ENCODE assay signal across 1 cellular context in genomic region chr1:172532700-172533510, GRCh38.
TF ChIP-seq lines count a peak whose summit lies in the region.

A gene with protein sequence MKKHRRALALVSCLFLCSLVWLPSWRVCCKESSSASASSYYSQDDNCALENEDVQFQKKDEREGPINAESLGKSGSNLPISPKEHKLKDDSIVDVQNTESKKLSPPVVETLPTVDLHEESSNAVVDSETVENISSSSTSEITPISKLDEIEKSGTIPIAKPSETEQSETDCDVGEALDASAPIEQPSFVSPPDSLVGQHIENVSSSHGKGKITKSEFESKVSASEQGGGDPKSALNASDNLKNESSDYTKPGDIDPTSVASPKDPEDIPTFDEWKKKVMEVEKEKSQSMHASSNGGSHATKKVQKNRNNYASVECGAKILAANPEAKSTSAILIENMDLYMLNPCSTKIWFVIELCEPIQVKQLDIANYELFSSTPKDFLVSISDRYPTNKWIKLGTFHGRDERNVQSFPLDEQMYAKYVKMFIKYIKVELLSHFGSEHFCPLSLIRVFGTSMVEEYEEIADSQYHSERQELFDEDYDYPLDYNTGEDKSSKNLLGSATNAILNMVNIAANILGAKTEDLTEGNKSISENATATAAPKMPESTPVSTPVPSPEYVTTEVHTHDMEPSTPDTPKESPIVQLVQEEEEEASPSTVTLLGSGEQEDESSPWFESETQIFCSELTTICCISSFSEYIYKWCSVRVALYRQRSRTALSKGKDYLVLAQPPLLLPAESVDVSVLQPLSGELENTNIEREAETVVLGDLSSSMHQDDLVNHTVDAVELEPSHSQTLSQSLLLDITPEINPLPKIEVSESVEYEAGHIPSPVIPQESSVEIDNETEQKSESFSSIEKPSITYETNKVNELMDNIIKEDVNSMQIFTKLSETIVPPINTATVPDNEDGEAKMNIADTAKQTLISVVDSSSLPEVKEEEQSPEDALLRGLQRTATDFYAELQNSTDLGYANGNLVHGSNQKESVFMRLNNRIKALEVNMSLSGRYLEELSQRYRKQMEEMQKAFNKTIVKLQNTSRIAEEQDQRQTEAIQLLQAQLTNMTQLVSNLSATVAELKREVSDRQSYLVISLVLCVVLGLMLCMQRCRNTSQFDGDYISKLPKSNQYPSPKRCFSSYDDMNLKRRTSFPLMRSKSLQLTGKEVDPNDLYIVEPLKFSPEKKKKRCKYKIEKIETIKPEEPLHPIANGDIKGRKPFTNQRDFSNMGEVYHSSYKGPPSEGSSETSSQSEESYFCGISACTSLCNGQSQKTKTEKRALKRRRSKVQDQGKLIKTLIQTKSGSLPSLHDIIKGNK (N-terminal part only) (plus strand): TSS chr1:172533150. CDS start chr1:172533436, 286 bp downstream.

TF ChIP-seq in K562, 482 proteins besides CTCF, POLR2A, EP300 and RAD21 (continued from another document and continues in another):
- TF ChIP-seq CHD4 (IDR thresholded peaks at IDR 0.05; ENCODE audit: insufficient read depth, insufficient replicate concordance, low read depth, low read length, poor library complexity, severe bottlenecking) (no peak), TAF7 (tag; IDR thresholded peaks at IDR 0.05) (peak; percentile 94), SAP30 (IDR thresholded peaks at IDR 0.05; ENCODE audit: borderline replicate concordance, insufficient read depth, low read depth, low read length, poor library complexity, severe bottlenecking) (peak; percentile 86), ZNF561 (CRISPR knock-in tag; conservative IDR thresholded peaks at IDR 0.05) (0 out of 2 replicates have a peak, but pooled peaks have one; percentile 58), DDX20 (tag; IDR thresholded peaks at IDR 0.05; ENCODE audit: low read depth) (no peak), MTA3 (IDR thresholded peaks at IDR 0.05; ENCODE audit: borderline replicate concordance) (peak; percentile 81), BCOR (IDR thresholded peaks at IDR 0.05) (no peak), THRAP3 (IDR thresholded peaks at IDR 0.05; ENCODE audit: borderline replicate concordance) (no peak), PHF21A (IDR thresholded peaks at IDR 0.05; ENCODE audit: borderline replicate concordance, low read depth) (peak; percentile 46; the same call in 1 of the 2 replicates), NKRF (IDR thresholded peaks at IDR 0.05; ENCODE audit: borderline replicate concordance) (peak; percentile 82), MBD1 (CRISPR knock-in tag; IDR thresholded peaks at IDR 0.05) (no peak), KDM1A (IDR thresholded peaks at IDR 0.05) (no peak; a peak in 1 of 4 replicates), CEBPB (tag; IDR thresholded peaks at IDR 0.05) (no peak), PRDM10 (IDR thresholded peaks at IDR 0.05; ENCODE audit: partially characterized antibody) (no peak), SP2 (IDR thresholded peaks at IDR 0.05; ENCODE audit: extremely low read depth, low read depth, low read length, poor library complexity, severe bottlenecking) (no peak), MCM7 (IDR thresholded peaks at IDR 0.05) (no peak), PHB2 (IDR thresholded peaks at IDR 0.05; ENCODE audit: low read depth) (no peak), NFYB (IDR thresholded peaks at IDR 0.05; ENCODE audit: extremely low read depth, insufficient read length) (peak; percentile 62)
- TF ChIP-seq, protein P1, sequence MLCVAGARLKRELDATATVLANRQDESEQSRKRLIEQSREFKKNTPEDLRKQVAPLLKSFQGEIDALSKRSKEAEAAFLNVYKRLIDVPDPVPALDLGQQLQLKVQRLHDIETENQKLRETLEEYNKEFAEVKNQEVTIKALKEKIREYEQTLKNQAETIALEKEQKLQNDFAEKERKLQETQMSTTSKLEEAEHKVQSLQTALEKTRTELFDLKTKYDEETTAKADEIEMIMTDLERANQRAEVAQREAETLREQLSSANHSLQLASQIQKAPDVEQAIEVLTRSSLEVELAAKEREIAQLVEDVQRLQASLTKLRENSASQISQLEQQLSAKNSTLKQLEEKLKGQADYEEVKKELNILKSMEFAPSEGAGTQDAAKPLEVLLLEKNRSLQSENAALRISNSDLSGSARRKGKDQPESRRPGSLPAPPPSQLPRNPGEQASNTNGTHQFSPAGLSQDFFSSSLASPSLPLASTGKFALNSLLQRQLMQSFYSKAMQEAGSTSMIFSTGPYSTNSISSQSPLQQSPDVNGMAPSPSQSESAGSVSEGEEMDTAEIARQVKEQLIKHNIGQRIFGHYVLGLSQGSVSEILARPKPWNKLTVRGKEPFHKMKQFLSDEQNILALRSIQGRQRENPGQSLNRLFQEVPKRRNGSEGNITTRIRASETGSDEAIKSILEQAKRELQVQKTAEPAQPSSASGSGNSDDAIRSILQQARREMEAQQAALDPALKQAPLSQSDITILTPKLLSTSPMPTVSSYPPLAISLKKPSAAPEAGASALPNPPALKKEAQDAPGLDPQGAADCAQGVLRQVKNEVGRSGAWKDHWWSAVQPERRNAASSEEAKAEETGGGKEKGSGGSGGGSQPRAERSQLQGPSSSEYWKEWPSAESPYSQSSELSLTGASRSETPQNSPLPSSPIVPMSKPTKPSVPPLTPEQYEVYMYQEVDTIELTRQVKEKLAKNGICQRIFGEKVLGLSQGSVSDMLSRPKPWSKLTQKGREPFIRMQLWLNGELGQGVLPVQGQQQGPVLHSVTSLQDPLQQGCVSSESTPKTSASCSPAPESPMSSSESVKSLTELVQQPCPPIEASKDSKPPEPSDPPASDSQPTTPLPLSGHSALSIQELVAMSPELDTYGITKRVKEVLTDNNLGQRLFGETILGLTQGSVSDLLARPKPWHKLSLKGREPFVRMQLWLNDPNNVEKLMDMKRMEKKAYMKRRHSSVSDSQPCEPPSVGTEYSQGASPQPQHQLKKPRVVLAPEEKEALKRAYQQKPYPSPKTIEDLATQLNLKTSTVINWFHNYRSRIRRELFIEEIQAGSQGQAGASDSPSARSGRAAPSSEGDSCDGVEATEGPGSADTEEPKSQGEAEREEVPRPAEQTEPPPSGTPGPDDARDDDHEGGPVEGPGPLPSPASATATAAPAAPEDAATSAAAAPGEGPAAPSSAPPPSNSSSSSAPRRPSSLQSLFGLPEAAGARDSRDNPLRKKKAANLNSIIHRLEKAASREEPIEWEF (CRISPR knock-in tag; IDR thresholded peaks at IDR 0.05) = no peak
- TF ChIP-seq, protein P2, sequence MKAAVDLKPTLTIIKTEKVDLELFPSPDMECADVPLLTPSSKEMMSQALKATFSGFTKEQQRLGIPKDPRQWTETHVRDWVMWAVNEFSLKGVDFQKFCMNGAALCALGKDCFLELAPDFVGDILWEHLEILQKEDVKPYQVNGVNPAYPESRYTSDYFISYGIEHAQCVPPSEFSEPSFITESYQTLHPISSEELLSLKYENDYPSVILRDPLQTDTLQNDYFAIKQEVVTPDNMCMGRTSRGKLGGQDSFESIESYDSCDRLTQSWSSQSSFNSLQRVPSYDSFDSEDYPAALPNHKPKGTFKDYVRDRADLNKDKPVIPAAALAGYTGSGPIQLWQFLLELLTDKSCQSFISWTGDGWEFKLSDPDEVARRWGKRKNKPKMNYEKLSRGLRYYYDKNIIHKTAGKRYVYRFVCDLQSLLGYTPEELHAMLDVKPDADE (conservative IDR thresholded peaks at IDR 0.05; ENCODE audit: control insufficient read depth, low read depth, low read length) = peak; percentile 76
